In genomic region chr19:2609389-2610116, GRCh38 we compare ENCODE assay signal across 12 cellular contexts.
DNase-seq lines count a peak whose midpoint lies in the region; ATAC-seq and TF ChIP-seq lines count a peak whose summit lies in the region.
"Had no signal": no experiment of that assay in that cellular context is flagged by ENCODE, and none has a peak within 500 bp of the region (broad histone marks: within the 10 kb centered on the region; RNA-seq: fewer than 3 reads in every experiment).

No MANE protein-coding gene starts in this region.

- TF ChIP-seq CTCF in GM23338 (conservative IDR thresholded peaks at IDR 0.05; ENCODE audit: low read depth in 2 of 2) (no peak; a peak in 1 of 4 replicates), osteocyte (IDR thresholded peaks at IDR 0.05) (no peak)

- H3K27me3 ChIP-seq in GM23338 (ENCODE audit: insufficient read depth), result no peaks in the 10 kb centered on the region

- H3K4me2 ChIP-seq in GM23338, result no peak overlapping the region

- H3K4me3 Mint-ChIP-seq in T-helper 2 cell treated with Interferon-gamma antibody and Interleukin-4, amounts not matched to agents 5 μg/mL and 100 μg/mL, for 36 hours, result peak overlapping the region; percentile 59
- no peak overlapping the region for H3K4me3 Mint-ChIP-seq in GM23338
- H3K4me3 Mint-ChIP-seq in activated naive CD8-positive, alpha-beta T cell treated with anti-CD3 and anti-CD28 coated beads, Interleukin-2, amount 10 ng/mL, durations not matched to agents 7 days and 5 days, result peak overlapping the region; percentile 58
- no peak overlapping the region for H3K4me3 Mint-ChIP-seq in osteocyte (ENCODE audit: unreplicated experiment)
- H3K4me3 Mint-ChIP-seq: H9 had no signal

- H3K4me1 Mint-ChIP-seq in T-helper 2 cell treated with Interferon-gamma antibody and Interleukin-4, amounts not matched to agents 5 μg/mL and 100 μg/mL, for 36 hours (ENCODE audit: low read depth), result peaks cover 23% of the 10 kb centered on the region
- H3K4me1 Mint-ChIP-seq in GM23338 (peaks cover 16% of the 10 kb centered on the region), osteocyte (ENCODE audit: unreplicated experiment) (peaks cover 42% of the 10 kb centered on the region)
- peaks cover 36% of the 10 kb centered on the region for H3K4me1 Mint-ChIP-seq in activated naive CD8-positive, alpha-beta T cell treated with anti-CD3 and anti-CD28 coated beads, Interleukin-2, amount 10 ng/mL, durations not matched to agents 7 days and 5 days

- H3K9me2 ChIP-seq in GM23338 (ENCODE audit: insufficient read depth), result no peaks in the 10 kb centered on the region

- DNase-seq in T-helper 2 cell treated with Interferon-gamma antibody and Interleukin-4, amounts not matched to agents 5 μg/mL and 100 μg/mL, for 36 hours (ENCODE audit: low spot score), result no peak
- DNase-seq in T-helper 2 cell (no peak), GM23338 (ENCODE audit: low spot score) (peak; percentile 33), osteocyte (ENCODE audit: extremely low spot score, unreplicated experiment) (no peak), OCI-M2 (lab: John Stamatoyannopoulos, UW; ENCODE audit: unreplicated experiment) (no peak), NCI-H1417 treated with DMSO at 0.1 percent for 48 hours (lab: John Stamatoyannopoulos, UW) (no peak), kidney glomerular epithelial cell (lab: John Stamatoyannopoulos, UW) (no peak)
- DNase-seq in activated naive CD8-positive, alpha-beta T cell treated with anti-CD3 and anti-CD28 coated beads, Interleukin-2, amount 10 ng/mL, durations not matched to agents 7 days and 5 days, result no peak
- DNase-seq: H9, immature natural killer cell, NCI-H1048, NCI-H345 had no signal

- H3K4me3 ChIP-seq in GM23338, result no peak overlapping the region

- POLR2A ChIA-PET in activated naive CD8-positive, alpha-beta T cell treated with anti-CD3 and anti-CD28 coated beads, Interleukin-2, amount 10 ng/mL, durations not matched to agents 7 days and 5 days (lab: Charles Lee), result interaction anchor here (2.8 to 10.5 kb wide), 2 partner anchors 29 to 133 kb away, joined by 10 to 207 read pairs; partner anchors contain the start of gene GADD45B

- no peaks in the 10 kb centered on the region for H3F3A ChIP-seq in GM23338 (replicated peaks; ENCODE audit: low read depth)

- no peak for ATAC-seq in GM23338
- ATAC-seq in activated naive CD8-positive, alpha-beta T cell treated with anti-CD3 and anti-CD28 coated beads, Interleukin-2, amount 10 ng/mL, durations not matched to agents 7 days and 5 days (ENCODE audit: low read depth), result no peak

- H3K36me3 ChIP-seq in GM23338 (ENCODE audit: insufficient read depth), result no peaks in the 10 kb centered on the region

- peaks cover 2% of the 10 kb centered on the region for H3K36me3 Mint-ChIP-seq in T-helper 2 cell treated with Interferon-gamma antibody and Interleukin-4, amounts not matched to agents 5 μg/mL and 100 μg/mL, for 36 hours (ENCODE audit: low read depth)
- H3K36me3 Mint-ChIP-seq in GM23338 (ENCODE audit: low read depth), result peaks cover 7% of the 10 kb centered on the region
- H3K36me3 Mint-ChIP-seq in activated naive CD8-positive, alpha-beta T cell treated with anti-CD3 and anti-CD28 coated beads, Interleukin-2, amount 10 ng/mL, durations not matched to agents 7 days and 5 days, result no peaks in the 10 kb centered on the region
- no peaks in the 10 kb centered on the region for H3K36me3 Mint-ChIP-seq in osteocyte (ENCODE audit: unreplicated experiment)
- H3K36me3 Mint-ChIP-seq: immature natural killer cell had no signal

- H3K27ac ChIP-seq in GM23338 (ENCODE audit: low read depth), result no peak overlapping the region

- no peaks in the 10 kb centered on the region for H4K20me1 ChIP-seq in GM23338 (replicated peaks; ENCODE audit: insufficient read depth)

- H3K27ac Mint-ChIP-seq in T-helper 2 cell treated with Interferon-gamma antibody and Interleukin-4, amounts not matched to agents 5 μg/mL and 100 μg/mL, for 36 hours, result no peak overlapping the region
- H3K27ac Mint-ChIP-seq in GM23338 (no peak overlapping the region), osteocyte (ENCODE audit: unreplicated experiment) (peak overlapping the region; percentile 75)
- no peak overlapping the region for H3K27ac Mint-ChIP-seq in activated naive CD8-positive, alpha-beta T cell treated with anti-CD3 and anti-CD28 coated beads, Interleukin-2, amount 10 ng/mL, durations not matched to agents 7 days and 5 days
- H3K27ac Mint-ChIP-seq: H9 had no signal

- H3K27me3 Mint-ChIP-seq in T-helper 2 cell treated with Interferon-gamma antibody and Interleukin-4, amounts not matched to agents 5 μg/mL and 100 μg/mL, for 36 hours (ENCODE audit: low read depth), result peaks cover 31% of the 10 kb centered on the region
- H3K27me3 Mint-ChIP-seq in GM23338 (ENCODE audit: insufficient read depth, low read depth, poor library complexity) (peaks cover 16% of the 10 kb centered on the region), osteocyte (ENCODE audit: unreplicated experiment) (no peaks in the 10 kb centered on the region)
- peaks cover 9% of the 10 kb centered on the region for H3K27me3 Mint-ChIP-seq in activated naive CD8-positive, alpha-beta T cell treated with anti-CD3 and anti-CD28 coated beads, Interleukin-2, amount 10 ng/mL, durations not matched to agents 7 days and 5 days

- no peaks in the 10 kb centered on the region; the same call in 1 of the 2 replicates for H3K4me1 ChIP-seq in GM23338 (ENCODE audit: insufficient read depth)

- no peak overlapping the region for H2AFZ ChIP-seq in GM23338

- H3K9me3 Mint-ChIP-seq in T-helper 2 cell treated with Interferon-gamma antibody and Interleukin-4, amounts not matched to agents 5 μg/mL and 100 μg/mL, for 36 hours, result no peaks in the 10 kb centered on the region
- H3K9me3 Mint-ChIP-seq in GM23338 (peaks cover 16% of the 10 kb centered on the region), osteocyte (ENCODE audit: unreplicated experiment) (no peaks in the 10 kb centered on the region)
- H3K9me3 Mint-ChIP-seq in activated naive CD8-positive, alpha-beta T cell treated with anti-CD3 and anti-CD28 coated beads, Interleukin-2, amount 10 ng/mL, durations not matched to agents 7 days and 5 days, result no peaks in the 10 kb centered on the region

- no peaks in the 10 kb centered on the region for H3K79me2 ChIP-seq in GM23338 (replicated peaks; ENCODE audit: insufficient read depth)

TF ChIP-seq in GM23338, 12 proteins besides CTCF, POLR2A, EP300 and RAD21 (continues in another document):
- TF ChIP-seq, protein P1, sequence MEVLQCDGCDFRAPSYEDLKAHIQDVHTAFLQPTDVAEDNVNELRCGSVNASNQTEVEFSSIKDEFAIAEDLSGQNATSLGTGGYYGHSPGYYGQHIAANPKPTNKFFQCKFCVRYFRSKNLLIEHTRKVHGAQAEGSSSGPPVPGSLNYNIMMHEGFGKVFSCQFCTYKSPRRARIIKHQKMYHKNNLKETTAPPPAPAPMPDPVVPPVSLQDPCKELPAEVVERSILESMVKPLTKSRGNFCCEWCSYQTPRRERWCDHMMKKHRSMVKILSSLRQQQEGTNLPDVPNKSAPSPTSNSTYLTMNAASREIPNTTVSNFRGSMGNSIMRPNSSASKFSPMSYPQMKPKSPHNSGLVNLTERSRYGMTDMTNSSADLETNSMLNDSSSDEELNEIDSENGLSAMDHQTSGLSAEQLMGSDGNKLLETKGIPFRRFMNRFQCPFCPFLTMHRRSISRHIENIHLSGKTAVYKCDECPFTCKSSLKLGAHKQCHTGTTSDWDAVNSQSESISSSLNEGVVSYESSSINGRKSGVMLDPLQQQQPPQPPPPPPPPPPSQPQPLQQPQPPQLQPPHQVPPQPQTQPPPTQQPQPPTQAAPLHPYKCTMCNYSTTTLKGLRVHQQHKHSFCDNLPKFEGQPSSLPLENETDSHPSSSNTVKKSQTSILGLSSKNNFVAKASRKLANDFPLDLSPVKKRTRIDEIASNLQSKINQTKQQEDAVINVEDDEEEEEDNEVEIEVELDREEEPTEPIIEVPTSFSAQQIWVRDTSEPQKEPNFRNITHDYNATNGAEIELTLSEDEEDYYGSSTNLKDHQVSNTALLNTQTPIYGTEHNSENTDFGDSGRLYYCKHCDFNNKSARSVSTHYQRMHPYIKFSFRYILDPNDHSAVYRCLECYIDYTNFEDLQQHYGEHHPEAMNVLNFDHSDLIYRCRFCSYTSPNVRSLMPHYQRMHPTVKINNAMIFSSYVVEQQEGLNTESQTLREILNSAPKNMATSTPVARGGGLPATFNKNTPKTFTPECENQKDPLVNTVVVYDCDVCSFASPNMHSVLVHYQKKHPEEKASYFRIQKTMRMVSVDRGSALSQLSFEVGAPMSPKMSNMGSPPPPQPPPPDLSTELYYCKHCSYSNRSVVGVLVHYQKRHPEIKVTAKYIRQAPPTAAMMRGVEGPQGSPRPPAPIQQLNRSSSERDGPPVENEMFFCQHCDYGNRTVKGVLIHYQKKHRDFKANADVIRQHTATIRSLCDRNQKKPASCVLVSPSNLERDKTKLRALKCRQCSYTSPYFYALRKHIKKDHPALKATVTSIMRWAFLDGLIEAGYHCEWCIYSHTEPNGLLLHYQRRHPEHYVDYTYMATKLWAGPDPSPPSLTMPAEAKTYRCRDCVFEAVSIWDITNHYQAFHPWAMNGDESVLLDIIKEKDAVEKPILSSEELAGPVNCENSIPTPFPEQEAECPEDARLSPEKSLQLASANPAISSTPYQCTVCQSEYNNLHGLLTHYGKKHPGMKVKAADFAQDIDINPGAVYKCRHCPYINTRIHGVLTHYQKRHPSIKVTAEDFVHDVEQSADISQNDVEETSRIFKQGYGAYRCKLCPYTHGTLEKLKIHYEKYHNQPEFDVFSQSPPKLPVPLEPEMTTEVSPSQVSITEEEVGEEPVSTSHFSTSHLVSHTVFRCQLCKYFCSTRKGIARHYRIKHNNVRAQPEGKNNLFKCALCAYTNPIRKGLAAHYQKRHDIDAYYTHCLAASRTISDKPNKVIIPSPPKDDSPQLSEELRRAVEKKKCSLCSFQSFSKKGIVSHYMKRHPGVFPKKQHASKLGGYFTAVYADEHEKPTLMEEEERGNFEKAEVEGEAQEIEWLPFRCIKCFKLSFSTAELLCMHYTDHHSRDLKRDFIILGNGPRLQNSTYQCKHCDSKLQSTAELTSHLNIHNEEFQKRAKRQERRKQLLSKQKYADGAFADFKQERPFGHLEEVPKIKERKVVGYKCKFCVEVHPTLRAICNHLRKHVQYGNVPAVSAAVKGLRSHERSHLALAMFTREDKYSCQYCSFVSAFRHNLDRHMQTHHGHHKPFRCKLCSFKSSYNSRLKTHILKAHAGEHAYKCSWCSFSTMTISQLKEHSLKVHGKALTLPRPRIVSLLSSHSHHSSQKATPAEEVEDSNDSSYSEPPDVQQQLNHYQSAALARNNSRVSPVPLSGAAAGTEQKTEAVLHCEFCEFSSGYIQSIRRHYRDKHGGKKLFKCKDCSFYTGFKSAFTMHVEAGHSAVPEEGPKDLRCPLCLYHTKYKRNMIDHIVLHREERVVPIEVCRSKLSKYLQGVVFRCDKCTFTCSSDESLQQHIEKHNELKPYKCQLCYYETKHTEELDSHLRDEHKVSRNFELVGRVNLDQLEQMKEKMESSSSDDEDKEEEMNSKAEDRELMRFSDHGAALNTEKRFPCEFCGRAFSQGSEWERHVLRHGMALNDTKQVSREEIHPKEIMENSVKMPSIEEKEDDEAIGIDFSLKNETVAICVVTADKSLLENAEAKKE (CRISPR knock-in tag; IDR thresholded peaks at IDR 0.05), result no peak
- TF ChIP-seq ZNF331 (CRISPR knock-in tag; IDR thresholded peaks at IDR 0.05; ENCODE audit: low read depth), result no peak

Comparison
In these comparisons a context has a peak if more than half of its experiments do, and no peak if none do; other contexts are left out.
1. H3K4me3 Mint-ChIP-seq: peak in T-helper 2 cell treated with Interferon-gamma antibody and Interleukin-4, amounts not matched to agents 5 μg/mL and 100 μg/mL, for 36 hours (single experiment) and activated naive CD8-positive, alpha-beta T cell treated with anti-CD3 and anti-CD28 coated beads, Interleukin-2, amount 10 ng/mL, durations not matched to agents 7 days and 5 days (single experiment); none in GM23338 (single experiment) and osteocyte (single experiment).